In the genomic region with DNA sequence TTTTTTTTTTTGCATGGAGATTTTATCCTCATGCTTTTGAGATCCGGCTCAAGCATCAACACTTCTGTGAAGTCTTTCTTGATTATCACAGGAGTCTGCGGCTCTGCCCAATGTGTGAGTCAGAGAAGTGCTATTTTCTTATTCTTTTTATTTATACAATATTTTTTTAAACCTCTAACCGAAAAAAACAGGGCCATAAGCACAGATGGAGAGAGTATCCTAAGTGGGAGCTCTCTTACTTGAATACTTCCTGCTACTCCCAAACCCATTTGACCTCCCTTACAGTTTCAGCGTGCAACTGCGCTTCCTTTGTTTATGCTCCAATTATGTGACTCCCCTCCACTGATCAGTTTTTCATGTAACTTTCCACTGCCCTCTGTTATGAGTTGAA, we compare ENCODE assay signal across 13 cellular contexts. TPM values are rescaled to one million over a fixed set of nuclear protein-coding genes. Genes with fewer than 3 reads are reported as not detected.
A peak's percentile ranks its signal among the peaks of the same experiment; 100 is the strongest.
DNase-seq lines count a peak whose midpoint lies in the region; ATAC-seq, FAIRE-seq and TF ChIP-seq lines count a peak whose summit lies in the region.
"Had no signal": no experiment of that assay in that cellular context is flagged by ENCODE, and none has a peak within 500 bp of the region (broad histone marks: within the 10 kb centered on the region; RNA-seq: fewer than 3 reads in every experiment).

No MANE protein-coding gene starts in this region.

- no peak for ATAC-seq in CD4-positive, alpha-beta T cell (ENCODE audit: poor library complexity)
- ATAC-seq in omental fat pad (ENCODE audit: low FRiP score): peak; percentile 35

- no peaks in the 10 kb centered on the region for H3K9me3 Mint-ChIP-seq in CD4-positive, alpha-beta T cell
- H3K9me3 Mint-ChIP-seq: activated B cell treated with CpG ODN at 0.5 μM for 24 hours had no signal

- CTCF ChIA-PET in CD4-positive, alpha-beta T cell (lab: Charles Lee): interaction anchor here (1.1 to 2.2 kb wide), 4 partner anchors 8 to 43 kb away, joined by 4 to 17 read pairs (median 10); a partner anchor contains a TSS

- no peaks in the 10 kb centered on the region for H3K36me3 ChIP-seq in MG63
- H3K36me3 ChIP-seq: cardiac muscle cell, thyroid gland had no signal

- DNase-seq in CD4-positive, alpha-beta T cell: no peak
- DNase-seq in MG63: peak; percentile 60
- DNase-seq in omental fat pad (ENCODE audit: low spot score): no peak
- DNase-seq in effector CD8-positive, alpha-beta T cell (lab: John Stamatoyannopoulos, UW): no peak
- no peak for DNase-seq in GM19238 (ENCODE audit: insufficient read length, low spot score)
- DNase-seq in NCI-H524 (lab: John Stamatoyannopoulos, UW): no peak
- no peak for DNase-seq in retina
- DNase-seq: activated B cell treated with CpG ODN at 0.5 μM for 24 hours; KG1; stimulated activated CD4-positive, alpha-beta T cell treated with anti-CD3 and anti-CD28 coated beads, Interleukin-12 subunit alpha, Interleukin-12 subunit beta, amount 100 ng/mL, for 4 hours; thyroid gland had no signal

- H3K9me3 ChIP-seq in CD4-positive, alpha-beta T cell (ENCODE audit: control insufficient read depth, low read length): no peaks in the 10 kb centered on the region
- H3K9me3 ChIP-seq in MG63: no peaks in the 10 kb centered on the region
- H3K9me3 ChIP-seq: thyroid gland had no signal

- no peaks in the 10 kb centered on the region for H3K27me3 ChIP-seq in CD4-positive, alpha-beta T cell (ENCODE audit: control insufficient read depth, insufficient read depth, low read length)
- H3K27me3 ChIP-seq in MG63: no peaks in the 10 kb centered on the region
- H3K27me3 ChIP-seq: cardiac muscle cell, thyroid gland had no signal

- no peak for TF ChIP-seq CTCF in CD4-positive, alpha-beta T cell (IDR thresholded peaks at IDR 0.05)
- no peak for TF ChIP-seq CTCF in omental fat pad (IDR thresholded peaks at IDR 0.05)

- H3K4me1 Mint-ChIP-seq in CD4-positive, alpha-beta T cell (ENCODE audit: low read depth): peaks cover 50% of the 10 kb centered on the region

- no peaks in the 10 kb centered on the region for H3K36me3 Mint-ChIP-seq in CD4-positive, alpha-beta T cell (ENCODE audit: low read depth)

- peak overlapping the region; percentile 38 for H3K27ac Mint-ChIP-seq in CD4-positive, alpha-beta T cell
- H3K27ac Mint-ChIP-seq: activated B cell treated with CpG ODN at 0.5 μM for 24 hours had no signal

- H3K4me3 ChIP-seq in MG63: no peak overlapping the region
- H3K4me3 ChIP-seq: cardiac muscle cell, thyroid gland had no signal

- intact Hi-C loops in CD4-positive, alpha-beta T cell (cut with DNase I, micrococcal nuclease): loop anchor here (1.0 to 10.0 kb wide), 11 partner anchors 9 to 1495 kb away; a partner anchor contains a TSS

- peak; percentile 91 for FAIRE-seq in endometrium (lab: Jason Lieb, UNC)

- POLR2A ChIA-PET in CD4-positive, alpha-beta T cell (lab: Charles Lee): interaction anchor here (2.2 kb wide), 1 partner anchor 8 kb away, joined by 31 read pairs; a partner anchor contains a TSS

- H3K27ac ChIP-seq in CD4-positive, alpha-beta T cell (ENCODE audit: low read depth, low read length): no peak overlapping the region
- H3K27ac ChIP-seq: cardiac muscle cell, thyroid gland had no signal

- no peak overlapping the region for H3K4me3 Mint-ChIP-seq in CD4-positive, alpha-beta T cell
- H3K4me3 Mint-ChIP-seq: activated B cell treated with CpG ODN at 0.5 μM for 24 hours had no signal

- H3K27me3 Mint-ChIP-seq in CD4-positive, alpha-beta T cell: no peaks in the 10 kb centered on the region

RNA-seq across cellular contexts. Expression of a gene that starts 8.7 kb away (rescaled TPM):
- total RNA-seq in CD4-positive, alpha-beta T cell: 10 to 100 TPM; 74.2 to 76.7 TPM
- total RNA-seq in MG63 (2014; rRNA removed; shearing (Covaris generic); ENCODE audit: low replicate concordance): 1.9 and 5.9 TPM in 2 replicates
- 10 to 100 TPM; 26.4 to 46.4 (median 36.1) TPM for total RNA-seq in omental fat pad
